15 cellular contexts compared by ENCODE assay signal in the genomic region with DNA sequence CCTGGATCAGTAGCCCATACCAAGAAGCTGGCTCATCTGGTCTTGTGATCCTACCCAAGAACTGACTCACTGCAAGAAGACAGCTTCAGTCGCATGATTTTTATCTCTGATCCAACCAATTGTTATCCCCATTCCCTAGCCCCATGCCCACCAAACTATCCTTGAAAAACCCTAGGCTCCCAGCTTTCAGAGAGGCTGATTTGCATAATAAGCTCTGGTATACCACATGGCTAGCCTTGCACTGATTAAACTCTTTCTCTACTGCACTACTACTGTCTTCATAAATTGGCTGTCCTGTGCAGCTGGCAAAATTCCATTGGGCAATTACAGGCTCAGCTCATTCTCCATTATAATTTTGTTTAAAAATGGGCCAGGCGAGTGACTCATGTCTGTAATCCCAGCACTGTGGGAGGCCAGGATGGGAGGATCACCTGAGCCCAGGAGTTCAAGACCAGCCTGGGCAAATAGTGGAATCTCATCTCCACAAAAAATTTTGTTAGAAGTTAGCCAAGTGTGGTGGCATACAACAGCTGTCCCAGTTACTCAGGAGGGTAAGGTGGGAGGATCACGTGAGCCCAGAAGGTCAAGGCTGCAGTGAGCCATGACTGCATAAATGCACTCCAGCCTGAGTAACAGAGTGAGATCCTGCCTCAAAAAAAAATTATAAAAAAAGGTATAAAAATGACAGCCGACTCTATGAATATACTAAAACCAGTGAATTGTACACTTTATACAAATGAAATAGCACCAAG.
DNase-seq lines count a peak whose midpoint lies in the region; ATAC-seq and TF ChIP-seq lines count a peak whose summit lies in the region.
"Had no signal": no experiment of that assay in that cellular context is flagged by ENCODE, and none has a peak within 500 bp of the region (broad histone marks: within the 10 kb centered on the region; RNA-seq: fewer than 3 reads in every experiment).

No MANE protein-coding gene starts in this region.

- H4K20me1 ChIP-seq in GM23248 (ENCODE audit: insufficient read depth) (no peaks in the 10 kb centered on the region), H9 (ENCODE audit: control insufficient read depth, insufficient read depth, insufficient read length) (no peaks in the 10 kb centered on the region)

- H3K14ac ChIP-seq in trophoblast cell (ENCODE audit: low read length) = no peak overlapping the region
- no peak overlapping the region for H3K14ac ChIP-seq in H9 (ENCODE audit: insufficient read depth, low read length)

- no peak overlapping the region for H2BK12ac ChIP-seq in trophoblast cell (ENCODE audit: low read length)
- H2BK12ac ChIP-seq in H9 (ENCODE audit: insufficient read length, low read depth, low read length) = no peak overlapping the region

- H2BK5ac ChIP-seq in trophoblast cell (ENCODE audit: low read depth, low read length, poor library complexity) (no peak overlapping the region), H9 (ENCODE audit: insufficient read length, low read length) (no peak overlapping the region)

- H3K79me1 ChIP-seq in trophoblast cell (ENCODE audit: low read length) (no peaks in the 10 kb centered on the region), H9 (ENCODE audit: insufficient read depth, low read depth, low read length, poor library complexity, severe bottlenecking) (no peaks in the 10 kb centered on the region)

- H3K4me2 ChIP-seq in GM23248 (ENCODE audit: unreplicated experiment) (no peak overlapping the region), trophoblast cell (ENCODE audit: low read length) (no peak overlapping the region), H9 (ENCODE audit: insufficient read depth, insufficient read length, low read length) (no peak overlapping the region)

- 69 to 76% methylated on average over 4 of the region's 4 CpGs for WGBS in GM23248 (ENCODE audit: low coverage in 1 of 2, low lambda C conversion rate in 2 of 2, missing lambda C conversion rate in 2 of 2), 2 experiments
- no CpG with 5 or more reads among the region's 4 CpGs for WGBS in trophoblast cell (ENCODE audit: extremely low coverage, insufficient coverage, insufficient read length)
- WGBS in H9 (ENCODE audit: extremely low coverage, insufficient read length, low lambda C conversion rate) = no CpG with 5 or more reads among the region's 4 CpGs

- H3K4me1 Mint-ChIP-seq in H9 = peaks cover 14 to 17% of the 10 kb centered on the region in 2 experiments
- H3K4me1 Mint-ChIP-seq: activated CD4-positive, alpha-beta memory T cell treated with anti-CD3 and anti-CD28 coated beads, Interleukin-2, amount 10 ng/mL, durations not matched to agents 7 days and 5 days had no signal

- H3K9me3 ChIP-seq in GM23248 (ENCODE audit: low read depth) (no peaks in the 10 kb centered on the region), trophoblast cell (ENCODE audit: insufficient read depth, low read depth, low read length) (no peaks in the 10 kb centered on the region), H9 (ENCODE audit: control insufficient read depth, low read depth, low read length) (no peaks in the 10 kb centered on the region)
- H3K9me3 ChIP-seq: ascending aorta, gastrocnemius medialis, neutrophil had no signal

- H3K23ac ChIP-seq in trophoblast cell (ENCODE audit: low read length) = no peak overlapping the region
- H3K23ac ChIP-seq in H9 (ENCODE audit: insufficient read length, low read depth, low read length) = no peak overlapping the region

- H3K27ac ChIP-seq in GM23248 (no peak overlapping the region), trophoblast cell (ENCODE audit: low read depth, low read length) (no peak overlapping the region), H9 (ENCODE audit: insufficient read length, low read depth, low read length) (no peak overlapping the region)
- H3K27ac ChIP-seq: ascending aorta, gastrocnemius medialis, neutrophil had no signal

- H2AFZ ChIP-seq in GM23248 = no peak overlapping the region
- H2AFZ ChIP-seq in trophoblast cell (ENCODE audit: insufficient read depth, low read length, poor library complexity) = no peak overlapping the region
- no peak overlapping the region for H2AFZ ChIP-seq in H9 (ENCODE audit: low read length)

- TF ChIP-seq CTCF in epithelial cell of esophagus (IDR thresholded peaks at IDR 0.05; ENCODE audit: insufficient read depth, low read depth, low read length, missing control alignments) (no peak), H9 (conservative IDR thresholded peaks at IDR 0.05) (no peak)

- ATAC-seq in HG03342 (IDR thresholded peaks at IDR 0.05; ENCODE audit: unreplicated experiment) (no peak), HG02571 (IDR thresholded peaks at IDR 0.05; ENCODE audit: unreplicated experiment) (no peak)
- ATAC-seq: gastrocnemius medialis; stimulated activated naive CD8-positive, alpha-beta T cell treated with anti-CD3 and anti-CD28 coated beads, Interleukin-15, amount 100 ng/mL, for 72 hours had no signal

- DNase-seq in GM23248 (peak; percentile 45), NCI-H226 (peak; percentile 56), epithelial cell of esophagus (ENCODE audit: low read depth) (peak; percentile 57), trophoblast cell (peak; percentile 85 to 89), H9 (no peak)
- DNase-seq: activated CD4-positive, alpha-beta memory T cell treated with anti-CD3 and anti-CD28 coated beads, Interleukin-2, amount 10 ng/mL, durations not matched to agents 7 days and 5 days; gastrocnemius medialis; NCI-H1048; NCI-H510A; SHP77; stimulated activated naive CD8-positive, alpha-beta T cell treated with anti-CD3 and anti-CD28 coated beads, Interleukin-15, amount 100 ng/mL, for 72 hours had no signal

- no peak overlapping the region for H3K9ac ChIP-seq in GM23248
- H3K9ac ChIP-seq in trophoblast cell (ENCODE audit: low read length) = no peak overlapping the region
- no peak overlapping the region for H3K9ac ChIP-seq in H9 (ENCODE audit: extremely low read depth, insufficient read length, low read length)

- in situ Hi-C loops in GM23248 (cut with MboI) = no loop called here

- H3T11ph ChIP-seq in H9 (ENCODE audit: low read length) = no peak overlapping the region

- H2AK5ac ChIP-seq in trophoblast cell (ENCODE audit: low read length) = no peak overlapping the region
- H2AK5ac ChIP-seq in H9 (ENCODE audit: insufficient read length, low read length) = no peak overlapping the region

- H4K5ac ChIP-seq in H9 (ENCODE audit: insufficient read length, low read depth, low read length) = no peak overlapping the region

- H3K4me3 ChIP-seq in GM23248 (no peak overlapping the region), epithelial cell of esophagus (ENCODE audit: low read length) (no peak overlapping the region), trophoblast cell (ENCODE audit: low read depth, low read length) (no peak overlapping the region)
- H3K4me3 ChIP-seq: ascending aorta, gastrocnemius medialis had no signal

- H3K79me2 ChIP-seq in GM23248 (ENCODE audit: insufficient read depth) (no peaks in the 10 kb centered on the region), trophoblast cell (ENCODE audit: control insufficient read depth, insufficient read depth, low read length, poor library complexity) (no peaks in the 10 kb centered on the region), H9 (ENCODE audit: insufficient read depth, low read length) (no peaks in the 10 kb centered on the region; the same call in 1 of the 2 replicates)

- H3K27ac Mint-ChIP-seq in H9 = no peak overlapping the region
- H3K27ac Mint-ChIP-seq: activated CD4-positive, alpha-beta memory T cell treated with anti-CD3 and anti-CD28 coated beads, Interleukin-2, amount 10 ng/mL, durations not matched to agents 7 days and 5 days; stimulated activated naive CD8-positive, alpha-beta T cell treated with anti-CD3 and anti-CD28 coated beads, Interleukin-15, amount 100 ng/mL, for 72 hours had no signal

- H3F3A ChIP-seq in GM23248 (ENCODE audit: insufficient read depth) = no peaks in the 10 kb centered on the region

- H2BK15ac ChIP-seq in H9 (ENCODE audit: low read depth, low read length) = no peak overlapping the region

- H3K18ac ChIP-seq in trophoblast cell (ENCODE audit: low read length) (no peak overlapping the region), H9 (ENCODE audit: insufficient read length, low read depth, low read length) (no peak overlapping the region)

- peaks cover 3% of the 10 kb centered on the region; the same call in 1 of the 2 replicates for H3K4me1 ChIP-seq in GM23248 (ENCODE audit: insufficient read depth)
- no peaks in the 10 kb centered on the region for H3K4me1 ChIP-seq in trophoblast cell (ENCODE audit: control insufficient read depth in 1 of 2, insufficient read depth in 2 of 2, low read length in 2 of 2)
- H3K4me1 ChIP-seq in H9 (ENCODE audit: insufficient read depth, low read length) = peaks cover 2% of the 10 kb centered on the region; the same call in 1 of the 2 replicates
- H3K4me1 ChIP-seq: ascending aorta had no signal

- H4K8ac ChIP-seq in trophoblast cell (ENCODE audit: low read depth, low read length) = no peak overlapping the region
- H4K8ac ChIP-seq in H9 (replicated peaks; ENCODE audit: insufficient read length, low read depth, low read length) = no peak overlapping the region

- H3K27me3 ChIP-seq in GM23248 (replicated peaks; ENCODE audit: insufficient read depth) = no peaks in the 10 kb centered on the region
- no peaks in the 10 kb centered on the region for H3K27me3 ChIP-seq in trophoblast cell (ENCODE audit: insufficient read depth, low read length)
- H3K27me3 ChIP-seq in H9 (ENCODE audit: insufficient read depth, low read length) = no peaks in the 10 kb centered on the region
- H3K27me3 ChIP-seq: ascending aorta, gastrocnemius medialis had no signal

- H3K4ac ChIP-seq in trophoblast cell (ENCODE audit: low read depth, low read length) = no peak overlapping the region
- H3K4ac ChIP-seq in H9 (ENCODE audit: low read depth, low read length) = no peak overlapping the region

- no peak overlapping the region for H3K4me3 Mint-ChIP-seq in H9
- H3K4me3 Mint-ChIP-seq: activated CD4-positive, alpha-beta memory T cell treated with anti-CD3 and anti-CD28 coated beads, Interleukin-2, amount 10 ng/mL, durations not matched to agents 7 days and 5 days; stimulated activated naive CD8-positive, alpha-beta T cell treated with anti-CD3 and anti-CD28 coated beads, Interleukin-15, amount 100 ng/mL, for 72 hours had no signal

- H3K27me3 Mint-ChIP-seq in H9 (ENCODE audit: low read depth) = peaks cover 5% of the 10 kb centered on the region

- H3K9me2 ChIP-seq in GM23248 (ENCODE audit: insufficient read depth) = no peaks in the 10 kb centered on the region

- H3K23me2 ChIP-seq in H9 (ENCODE audit: insufficient read length, low read depth, low read length, poor library complexity, severe bottlenecking) = no peaks in the 10 kb centered on the region

- H4K91ac ChIP-seq in trophoblast cell (ENCODE audit: low read depth, low read length) (no peak overlapping the region), H9 (ENCODE audit: insufficient read length, low read depth, low read length) (no peak overlapping the region)

- H4K12ac ChIP-seq in trophoblast cell (ENCODE audit: low read depth, low read length) = no peak overlapping the region

- no peak overlapping the region for H2BK120ac ChIP-seq in trophoblast cell (ENCODE audit: insufficient read depth, low read length, poor library complexity)
- no peak overlapping the region for H2BK120ac ChIP-seq in H9 (ENCODE audit: low read depth, low read length, poor library complexity, severe bottlenecking)

- H2BK20ac ChIP-seq in H9 (ENCODE audit: low read depth, low read length, poor library complexity, severe bottlenecking) = no peak overlapping the region

- H3K36me3 ChIP-seq in GM23248 (ENCODE audit: low read depth) = no peaks in the 10 kb centered on the region
- no peaks in the 10 kb centered on the region for H3K36me3 ChIP-seq in trophoblast cell (ENCODE audit: control insufficient read depth in 1 of 2, insufficient read depth in 2 of 2, low read length in 2 of 2)
- H3K36me3 ChIP-seq: ascending aorta, gastrocnemius medialis, neutrophil had no signal

- H3K9me3 Mint-ChIP-seq in H9 = no peaks in the 10 kb centered on the region
- H3K9me3 Mint-ChIP-seq: activated CD4-positive, alpha-beta memory T cell treated with anti-CD3 and anti-CD28 coated beads, Interleukin-2, amount 10 ng/mL, durations not matched to agents 7 days and 5 days; stimulated activated naive CD8-positive, alpha-beta T cell treated with anti-CD3 and anti-CD28 coated beads, Interleukin-15, amount 100 ng/mL, for 72 hours had no signal

- H3K36me3 Mint-ChIP-seq in H9 (ENCODE audit: insufficient read depth in 1 of 3, low read depth in 3 of 3) = no peaks in the 10 kb centered on the region; a peak in 1 of 7 replicates

- H3K56ac ChIP-seq in H9 (ENCODE audit: insufficient read length, low read depth, low read length) = no peak overlapping the region
